Comparison of ENCODE assay signal across 12 cellular contexts in the genomic region with DNA sequence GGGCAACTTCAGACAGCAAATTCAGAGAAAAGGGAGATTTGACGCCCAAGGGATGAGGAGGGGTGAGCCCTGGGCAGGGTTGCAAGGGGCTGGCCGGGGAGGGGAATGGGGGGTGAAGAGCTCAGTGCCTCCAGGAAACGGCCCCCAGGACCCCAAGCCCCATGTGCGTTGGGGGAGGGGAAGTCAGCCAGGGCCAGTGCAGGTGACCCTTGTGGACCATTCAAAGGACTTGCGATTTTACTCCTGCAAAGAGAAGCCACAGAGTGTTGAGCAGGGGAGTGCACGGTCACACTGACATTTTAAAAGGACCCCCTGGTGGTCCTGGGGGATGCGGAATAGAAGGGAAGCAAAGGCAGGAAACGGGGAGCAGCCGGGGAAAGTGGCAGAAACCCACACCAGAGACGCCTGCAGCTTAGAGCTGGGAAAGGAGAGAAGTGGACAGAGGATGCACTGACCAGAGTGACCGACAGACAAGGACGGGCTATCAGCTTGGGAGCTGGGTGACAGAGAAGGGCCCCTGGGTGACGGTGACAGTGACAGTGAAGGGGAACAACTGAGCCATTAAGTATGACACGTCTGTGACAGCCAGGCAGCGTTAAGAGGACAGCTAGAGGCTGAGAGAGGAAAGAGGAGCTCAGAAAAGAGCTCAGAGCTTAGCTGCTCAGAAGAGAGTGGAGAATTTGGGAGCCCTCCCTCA. TPM values are rescaled to one million over a fixed set of nuclear protein-coding genes. Genes with fewer than 3 reads are reported as not detected.
A peak's percentile ranks its signal among the peaks of the same experiment; 100 is the strongest.
DNase-seq lines count a peak whose midpoint lies in the region; ATAC-seq and TF ChIP-seq lines count a peak whose summit lies in the region.
"Had no signal": no experiment of that assay in that cellular context is flagged by ENCODE, and none has a peak within 500 bp of the region (broad histone marks: within the 10 kb centered on the region; RNA-seq: fewer than 3 reads in every experiment).

No MANE protein-coding gene starts in this region.

- no peaks in the 10 kb centered on the region for H3K9me3 Mint-ChIP-seq in activated T-helper 1 cell treated with anti-CD3 and anti-CD28 coated beads, Interleukin-12 subunit alpha, Interleukin-12 subunit beta, Interleukin-2, Interleukin-4 antibody, amounts not matched to agents 30 ng/mL and 10 ng/mL and 1 ng/mL, durations not matched to agents 14 hours and 24 hours and 36 hours
- no peaks in the 10 kb centered on the region for H3K9me3 Mint-ChIP-seq in natural killer cell
- H3K9me3 Mint-ChIP-seq: H9 had no signal

- H3K36me3 ChIP-seq in right atrium auricular region = no peaks in the 10 kb centered on the region
- no peaks in the 10 kb centered on the region for H3K36me3 ChIP-seq in HAP-1 (replicated peaks)

- H3K4me3 ChIP-seq in right atrium auricular region (no peak overlapping the region), HAP-1 (no peak overlapping the region)
- H3K4me3 ChIP-seq: A549 had no signal

- peaks cover 15% of the 10 kb centered on the region for H3K27me3 Mint-ChIP-seq in activated T-helper 1 cell treated with anti-CD3 and anti-CD28 coated beads, Interleukin-12 subunit alpha, Interleukin-12 subunit beta, Interleukin-2, Interleukin-4 antibody, amounts not matched to agents 30 ng/mL and 10 ng/mL and 1 ng/mL, durations not matched to agents 14 hours and 24 hours and 36 hours (ENCODE audit: insufficient read depth)
- H3K27me3 Mint-ChIP-seq in natural killer cell (ENCODE audit: low read depth in 2 of 2) = peaks cover 16 to 34% of the 10 kb centered on the region in 2 donors

- H3K27me3 ChIP-seq in right atrium auricular region = no peaks in the 10 kb centered on the region
- peaks cover 25% of the 10 kb centered on the region for H3K27me3 ChIP-seq in HAP-1 (ENCODE audit: low read depth)

- ATAC-seq in left ventricle myocardium superior (no peak), natural killer cell (peak in 2 of 3 donors; percentile 21 to 24)

- in situ Hi-C loops in HAP-1 (cut with MboI; ENCODE audit: low sequenced_read_pairs) = no loop called here

- DNase-seq in left ventricle myocardium superior = peak; percentile 7
- no peak for DNase-seq in right atrium auricular region (ENCODE audit: low spot score)
- no peak for DNase-seq in activated T-helper 1 cell treated with anti-CD3 and anti-CD28 coated beads, Interleukin-12 subunit alpha, Interleukin-12 subunit beta, Interleukin-2, Interleukin-4 antibody, amounts not matched to agents 30 ng/mL and 10 ng/mL and 1 ng/mL, durations not matched to agents 14 hours and 24 hours and 36 hours (ENCODE audit: low spot score)
- DNase-seq in natural killer cell = no peak
- no peak for DNase-seq in HAP-1 (ENCODE audit: low spot score in 2 of 2)
- no peak for DNase-seq in NCI-H345 treated with DMSO at 0.1 percent for 48 hours (lab: John Stamatoyannopoulos, UW; ENCODE audit: unreplicated experiment)
- DNase-seq in activated T-cell treated with anti-CD3 and anti-CD28 coated beads, Interleukin-2, amount 50 U/mL, for 48 hours = no peak
- DNase-seq: Right ventricle myocardium superior had no signal

- H3K9me3 ChIP-seq in right atrium auricular region = no peaks in the 10 kb centered on the region
- no peaks in the 10 kb centered on the region for H3K9me3 ChIP-seq in HAP-1
- H3K9me3 ChIP-seq: A549 had no signal

- H3K27ac ChIP-seq in right atrium auricular region = no peak overlapping the region
- H3K27ac ChIP-seq: A549 had no signal

- H3K4me1 ChIP-seq in right atrium auricular region = no peaks in the 10 kb centered on the region
- no peaks in the 10 kb centered on the region for H3K4me1 ChIP-seq in HAP-1
- H3K4me1 ChIP-seq: A549 had no signal

- peaks cover 10% of the 10 kb centered on the region for H3K4me1 Mint-ChIP-seq in activated T-helper 1 cell treated with anti-CD3 and anti-CD28 coated beads, Interleukin-12 subunit alpha, Interleukin-12 subunit beta, Interleukin-2, Interleukin-4 antibody, amounts not matched to agents 30 ng/mL and 10 ng/mL and 1 ng/mL, durations not matched to agents 14 hours and 24 hours and 36 hours (ENCODE audit: low read depth)
- peaks cover 30 to 34% of the 10 kb centered on the region in 2 donors for H3K4me1 Mint-ChIP-seq in natural killer cell

- intact Hi-C loops in left ventricle myocardium superior (cut with micrococcal nuclease) = no loop called here
- intact Hi-C loops in activated T-helper 1 cell treated with anti-CD3 and anti-CD28 coated beads, Interleukin-12 subunit alpha, Interleukin-12 subunit beta, Interleukin-2, Interleukin-4 antibody, amounts not matched to agents 30 ng/mL and 10 ng/mL and 1 ng/mL, durations not matched to agents 14 hours and 24 hours and 36 hours (cut with micrococcal nuclease) = loop anchor here (5.0 kb wide), 1 partner anchor 322 kb away; no protein-coding TSS in a partner anchor
- intact Hi-C loops in natural killer cell (cut with micrococcal nuclease) = loop anchor here (1.0 to 5.0 kb wide), 5 partner anchors 37 to 317 kb away; no protein-coding TSS in a partner anchor

- no peaks in the 10 kb centered on the region for H3K36me3 Mint-ChIP-seq in activated T-helper 1 cell treated with anti-CD3 and anti-CD28 coated beads, Interleukin-12 subunit alpha, Interleukin-12 subunit beta, Interleukin-2, Interleukin-4 antibody, amounts not matched to agents 30 ng/mL and 10 ng/mL and 1 ng/mL, durations not matched to agents 14 hours and 24 hours and 36 hours (ENCODE audit: low read depth)
- H3K36me3 Mint-ChIP-seq in natural killer cell = no peaks in the 10 kb centered on the region
- H3K36me3 Mint-ChIP-seq: CD14-positive monocyte had no signal

- peak overlapping the region; percentile 40 for H3K27ac Mint-ChIP-seq in activated T-helper 1 cell treated with anti-CD3 and anti-CD28 coated beads, Interleukin-12 subunit alpha, Interleukin-12 subunit beta, Interleukin-2, Interleukin-4 antibody, amounts not matched to agents 30 ng/mL and 10 ng/mL and 1 ng/mL, durations not matched to agents 14 hours and 24 hours and 36 hours
- peak overlapping the region in 1 of 2 donors; percentile 78 for H3K27ac Mint-ChIP-seq in natural killer cell
- H3K27ac Mint-ChIP-seq: B cell, H9 had no signal

- TF ChIP-seq CTCF in right atrium auricular region (IDR thresholded peaks at IDR 0.05) (no peak), natural killer cell (IDR thresholded peaks at IDR 0.05) (no peak)

- no peak overlapping the region for H3K4me3 Mint-ChIP-seq in activated T-helper 1 cell treated with anti-CD3 and anti-CD28 coated beads, Interleukin-12 subunit alpha, Interleukin-12 subunit beta, Interleukin-2, Interleukin-4 antibody, amounts not matched to agents 30 ng/mL and 10 ng/mL and 1 ng/mL, durations not matched to agents 14 hours and 24 hours and 36 hours
- H3K4me3 Mint-ChIP-seq in natural killer cell = no peak overlapping the region
- H3K4me3 Mint-ChIP-seq: B cell, H9 had no signal

RNA-seq across cellular contexts. Expression of a gene that starts 54.0 kb away (rescaled TPM):
- total RNA-seq in left ventricle myocardium superior = 4.9 TPM
- 1 to 10 TPM; 3.2 to 6.6 TPM for total RNA-seq in right atrium auricular region
- 0.21 TPM in 1 of 2 replicates, not detected in the other for total RNA-seq in activated T-helper 1 cell treated with anti-CD3 and anti-CD28 coated beads, Interleukin-12 subunit alpha, Interleukin-12 subunit beta, Interleukin-2, Interleukin-4 antibody, amounts not matched to agents 30 ng/mL and 10 ng/mL and 1 ng/mL, durations not matched to agents 14 hours and 24 hours and 36 hours
- not detected for total RNA-seq in natural killer cell
